In genomic region chr12:120079352-120080042, GRCh38 we compare ENCODE assay signal across 1 cellular context.
TF ChIP-seq lines count a peak whose summit lies in the region.

No MANE protein-coding gene starts in this region.

TF ChIP-seq in SK-N-SH, 30 proteins besides CTCF, POLR2A, EP300 and RAD21 (continued from another document):
- TF ChIP-seq, protein P1, sequence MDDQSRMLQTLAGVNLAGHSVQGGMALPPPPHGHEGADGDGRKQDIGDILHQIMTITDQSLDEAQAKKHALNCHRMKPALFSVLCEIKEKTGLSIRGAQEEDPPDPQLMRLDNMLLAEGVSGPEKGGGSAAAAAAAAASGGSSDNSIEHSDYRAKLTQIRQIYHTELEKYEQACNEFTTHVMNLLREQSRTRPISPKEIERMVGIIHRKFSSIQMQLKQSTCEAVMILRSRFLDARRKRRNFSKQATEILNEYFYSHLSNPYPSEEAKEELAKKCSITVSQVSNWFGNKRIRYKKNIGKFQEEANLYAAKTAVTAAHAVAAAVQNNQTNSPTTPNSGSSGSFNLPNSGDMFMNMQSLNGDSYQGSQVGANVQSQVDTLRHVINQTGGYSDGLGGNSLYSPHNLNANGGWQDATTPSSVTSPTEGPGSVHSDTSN (IDR thresholded peaks at IDR 0.05): no peak
- TF ChIP-seq, protein P2, sequence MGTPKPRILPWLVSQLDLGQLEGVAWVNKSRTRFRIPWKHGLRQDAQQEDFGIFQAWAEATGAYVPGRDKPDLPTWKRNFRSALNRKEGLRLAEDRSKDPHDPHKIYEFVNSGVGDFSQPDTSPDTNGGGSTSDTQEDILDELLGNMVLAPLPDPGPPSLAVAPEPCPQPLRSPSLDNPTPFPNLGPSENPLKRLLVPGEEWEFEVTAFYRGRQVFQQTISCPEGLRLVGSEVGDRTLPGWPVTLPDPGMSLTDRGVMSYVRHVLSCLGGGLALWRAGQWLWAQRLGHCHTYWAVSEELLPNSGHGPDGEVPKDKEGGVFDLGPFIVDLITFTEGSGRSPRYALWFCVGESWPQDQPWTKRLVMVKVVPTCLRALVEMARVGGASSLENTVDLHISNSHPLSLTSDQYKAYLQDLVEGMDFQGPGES (IDR thresholded peaks at IDR 0.05; ENCODE audit: low read depth, low read length): no peak
- TF ChIP-seq REST (IDR thresholded peaks at IDR 0.05; ENCODE audit: low read depth, low read length): no peak
